Comparison of ENCODE assay signal across 8 cellular contexts in genomic region chr5:141691867-141692532, GRCh38. TPM values are rescaled to one million over a fixed set of nuclear protein-coding genes. Genes with fewer than 3 reads are reported as not detected.
DNase-seq lines count a peak whose midpoint lies in the region; ATAC-seq, FAIRE-seq and TF ChIP-seq lines count a peak whose summit lies in the region.

No MANE protein-coding gene starts in this region.

- H3K4me1 ChIP-seq in HCT116 (ENCODE audit: control insufficient read depth in 1 of 2, insufficient read depth in 2 of 2, low read length in 2 of 2) (peaks cover 0 to 18% of the 10 kb centered on the region in 2 experiments; a peak in 3 of 4 replicates), left ventricle myocardium inferior (peaks cover 33% of the 10 kb centered on the region), psoas muscle (peaks cover 4% of the 10 kb centered on the region)

- no peaks in the 10 kb centered on the region for H3K9me3 ChIP-seq in HCT116 (ENCODE audit: control insufficient read depth in 1 of 2, insufficient read depth in 1 of 2, low read depth in 1 of 2, low read length in 2 of 2)
- no peaks in the 10 kb centered on the region for H3K9me3 ChIP-seq in left ventricle myocardium inferior (replicated peaks)
- H3K9me3 ChIP-seq in psoas muscle, result no peaks in the 10 kb centered on the region

- peak overlapping the region; percentile 86 for H3K4me3 Mint-ChIP-seq in T-helper 1 cell treated with Interleukin-12 subunit alpha and Interleukin-12 subunit beta and Interleukin-4 antibody, amounts not matched to agents 30 μg/mL and 1 μg/mL, for 36 hours

- peaks cover 20% of the 10 kb centered on the region for H3K4me1 Mint-ChIP-seq in T-helper 1 cell treated with Interleukin-12 subunit alpha and Interleukin-12 subunit beta and Interleukin-4 antibody, amounts not matched to agents 30 μg/mL and 1 μg/mL, for 36 hours (ENCODE audit: low read depth)

- no peak overlapping the region for H3K9ac ChIP-seq in HCT116 (ENCODE audit: low read length)

- intact Hi-C loops in HCT116 (cut with micrococcal nuclease) (loop anchor here (1.0 to 2.0 kb wide), 3 partner anchors 187 to 453 kb away; no protein-coding TSS in a partner anchor), left ventricle myocardium inferior (cut with micrococcal nuclease) (loop anchor here (10.0 kb wide), 1 partner anchor 453 kb away; no protein-coding TSS in a partner anchor), psoas muscle (cut with DNase I) (loop anchor here (1.0 to 2.0 kb wide), 3 partner anchors 187 to 269 kb away; partner anchors contain the start of gene PCDH1 (in 1 of the 2))

- POLR2A ChIA-PET in HCT116 (lab: Charles Lee), result interaction anchor here (0.8 to 1.7 kb wide), 2 partner anchors 9 to 268 kb away, joined by 3 to 5 read pairs; no protein-coding TSS in a partner anchor

- no peaks in the 10 kb centered on the region for H3K79me2 ChIP-seq in HCT116 (ENCODE audit: insufficient read depth, low read length)

- peaks cover 27% of the 10 kb centered on the region for H3K27me3 Mint-ChIP-seq in T-helper 1 cell treated with Interleukin-12 subunit alpha and Interleukin-12 subunit beta and Interleukin-4 antibody, amounts not matched to agents 30 μg/mL and 1 μg/mL, for 36 hours (ENCODE audit: low read depth)

- 3 to 5% (median 4%) methylated on average over 28 to 30 of the region's 30 CpGs for WGBS in psoas muscle, 3 donors

- no peaks in the 10 kb centered on the region for H3K9me3 Mint-ChIP-seq in T-helper 1 cell treated with Interleukin-12 subunit alpha and Interleukin-12 subunit beta and Interleukin-4 antibody, amounts not matched to agents 30 μg/mL and 1 μg/mL, for 36 hours

- peak overlapping the region; percentile 69 for H3K4me2 ChIP-seq in HCT116 (ENCODE audit: low read length)

- CTCF ChIA-PET in HCT116 (lab: Charles Lee), result interaction anchor here (0.7 to 2.6 kb wide), 27 partner anchors 8 to 452 kb away, joined by 3 to 79 read pairs (median 4); partner anchors contain the start of genes ARAP3, DELE1, FCHSD1 and PCDH1

- no peak for TF ChIP-seq POLR2A in HCT116 (IDR thresholded peaks at IDR 0.05; ENCODE audit: borderline replicate concordance, extremely low read depth, insufficient read depth, insufficient read length)

- RAD21 ChIA-PET in HCT116 (lab: Charles Lee; ENCODE audit: low non-redundant PET in 1 of 2, low total read pairs in 2 of 2, uncharacterized antibody in 2 of 2, unreplicated experiment in 2 of 2), result interaction anchor here (0.8 to 3.6 kb wide), 10 partner anchors 27 to 320 kb away, joined by 3 to 20 read pairs (median 4); partner anchors contain the start of gene PCDH1 (in 2 of the 2)

- H3K9me2 ChIP-seq in HCT116 (ENCODE audit: insufficient read depth), result no peaks in the 10 kb centered on the region

- peak; percentile 100 for TF ChIP-seq RAD21 in HCT116 (IDR thresholded peaks at IDR 0.05; ENCODE audit: low read depth)

- H3K27me3 ChIP-seq in HCT116 (ENCODE audit: insufficient read depth, low read length), result no peaks in the 10 kb centered on the region
- H3K27me3 ChIP-seq in left ventricle myocardium inferior (ENCODE audit: low read depth), result no peaks in the 10 kb centered on the region
- H3K27me3 ChIP-seq in psoas muscle (ENCODE audit: insufficient read depth in 3 of 3, low read length in 2 of 3), result peaks cover 0 to 6% (median 2%) of the 10 kb centered on the region in 3 donors

- no peaks in the 10 kb centered on the region for H4K20me1 ChIP-seq in HCT116 (ENCODE audit: insufficient read depth)

- ATAC-seq in HCT116 (peak; percentile 98), psoas muscle (peak; percentile 95 to 99 (median 98))

- FAIRE-seq in urothelium cell line (lab: Jason Lieb, UNC), result no peak

- peak overlapping the region in 1 of 2 experiments; percentile 33; a peak in 1 of 4 replicates for H3K4me3 ChIP-seq in HCT116 (replicated peaks in 1 of 2; ENCODE audit: low read depth in 1 of 2, low read length in 2 of 2)
- H3K4me3 ChIP-seq in left ventricle myocardium inferior, result peak overlapping the region; percentile 53
- H3K4me3 ChIP-seq in psoas muscle, result peak overlapping the region; percentile 53

- TF ChIP-seq CTCF in GM10266 (IDR thresholded peaks at IDR 0.05; ENCODE audit: control insufficient read depth, insufficient read depth, low read depth, missing control alignments), result peak; percentile 95
- TF ChIP-seq CTCF in HCT116 (IDR thresholded peaks at IDR 0.05 in 2 of 3, conservative IDR thresholded peaks at IDR 0.05 in 1 of 3; ENCODE audit: borderline replicate concordance in 1 of 3, insufficient read depth in 1 of 3, low read depth in 2 of 3, low read length in 2 of 3), result peak; percentile 90 to 98 (median 92)
- peak; percentile 100 for TF ChIP-seq CTCF in left ventricle myocardium inferior (IDR thresholded peaks at IDR 0.05; ENCODE audit: borderline replicate concordance)
- peak; percentile 99 for TF ChIP-seq CTCF in psoas muscle (IDR thresholded peaks at IDR 0.05)

- BruUV-seq in HCT116 (replicated peaks; lab: Mats Ljungman, UMichigan), result no TSS peak

- H3K27ac ChIP-seq in HCT116 (ENCODE audit: low read depth, low read length) (no peak overlapping the region), left ventricle myocardium inferior (replicated peaks) (peak overlapping the region; percentile 20), psoas muscle (no peak overlapping the region)

- H3K27ac Mint-ChIP-seq in T-helper 1 cell treated with Interleukin-12 subunit alpha and Interleukin-12 subunit beta and Interleukin-4 antibody, amounts not matched to agents 30 μg/mL and 1 μg/mL, for 36 hours, result peak overlapping the region; percentile 77

- DNase-seq in GM10266 (ENCODE audit: extremely low spot score), result peak; percentile 84
- DNase-seq in HCT116 (ENCODE audit: low read depth, low spot score), result peak; percentile 51
- DNase-seq in MV-4-11 (lab: John Stamatoyannopoulos, UW), result peak; percentile 78
- DNase-seq in amniotic stem cell (lab: John Stamatoyannopoulos, UW), result peak; percentile 15
- DNase-seq in left ventricle myocardium inferior, result peak; percentile 87
- peak; percentile 84 to 91 for DNase-seq in psoas muscle
- DNase-seq in urothelium cell line (ENCODE audit: low spot score), result peak; percentile 82

- no peaks in the 10 kb centered on the region for H3K36me3 ChIP-seq in HCT116 (ENCODE audit: control insufficient read depth in 1 of 2, insufficient read depth in 2 of 2, low read length in 2 of 2)
- no peaks in the 10 kb centered on the region for H3K36me3 ChIP-seq in left ventricle myocardium inferior
- no peaks in the 10 kb centered on the region for H3K36me3 ChIP-seq in psoas muscle (ENCODE audit: insufficient read depth in 1 of 2, low read depth in 1 of 2)

- H3K36me3 Mint-ChIP-seq in T-helper 1 cell treated with Interleukin-12 subunit alpha and Interleukin-12 subunit beta and Interleukin-4 antibody, amounts not matched to agents 30 μg/mL and 1 μg/mL, for 36 hours (ENCODE audit: low read depth), result no peaks in the 10 kb centered on the region

- H2AFZ ChIP-seq in HCT116 (ENCODE audit: low read depth, low read length, poor library complexity, severe bottlenecking), result peak overlapping the region; percentile 87

TF ChIP-seq in HCT116, 20 proteins besides CTCF, POLR2A, EP300 and RAD21 (continues in another document):
- no peak for TF ChIP-seq YY1 (IDR thresholded peaks at IDR 0.05; ENCODE audit: extremely low read depth, insufficient replicate concordance, low read depth, low read length)
- TF ChIP-seq JUND (IDR thresholded peaks at IDR 0.05), result no peak
- TF ChIP-seq CBX3 (IDR thresholded peaks at IDR 0.05; ENCODE audit: low read depth), result no peak
- no peak for TF ChIP-seq SIN3A (IDR thresholded peaks at IDR 0.05; ENCODE audit: low read depth)
- no peak for TF ChIP-seq ATF3 (IDR thresholded peaks at IDR 0.05)
- TF ChIP-seq ZNF274 (IDR thresholded peaks at IDR 0.05; ENCODE audit: low read depth, low read length), result no peak
- no peak for TF ChIP-seq FOSL1 (IDR thresholded peaks at IDR 0.05; ENCODE audit: low read depth)
- TF ChIP-seq TCF7L2 (IDR thresholded peaks at IDR 0.05; ENCODE audit: borderline replicate concordance, extremely low read depth, insufficient read depth, insufficient read length), result no peak
- TF ChIP-seq ZBTB33 (IDR thresholded peaks at IDR 0.05; ENCODE audit: extremely low read depth, insufficient replicate concordance, low read length), result no peak
- TF ChIP-seq CEBPB (IDR thresholded peaks at IDR 0.05; ENCODE audit: low read depth), result no peak
- TF ChIP-seq SRF (IDR thresholded peaks at IDR 0.05; ENCODE audit: low read depth), result no peak

RNA-seq across cellular contexts. Expression of gene ARAP3, which starts 10.0 kb away (rescaled TPM):
- total RNA-seq in HCT116 (2021; ENCODE audit: unreplicated experiment), result 15.1 TPM
- 10.4 and 10.6 TPM in 2 replicates for polyA plus RNA-seq in HCT116 (2012)
- 15.2 TPM for total RNA-seq in left ventricle myocardium inferior
- 1 to 10 TPM; 5.2 to 10.0 (median 5.4) TPM for total RNA-seq in psoas muscle
- 1 to 10 TPM; 2.4 to 4.5 (median 2.5) TPM for polyA plus RNA-seq in psoas muscle

RNA-seq across cellular contexts. Expression of gene FCHSD1, which starts 40.8 kb away (rescaled TPM):
- total RNA-seq in HCT116 (2021; ENCODE audit: unreplicated experiment) (37.2 TPM), left ventricle myocardium inferior (4.7 TPM), psoas muscle (1 to 10 TPM; 1.3 to 2.4 (median 2.1) TPM)
- polyA plus RNA-seq in HCT116 (2012), result 29.5 and 30.8 TPM in 2 replicates
- 1 to 10 TPM; 1.3 to 1.4 (median 1.4) TPM for polyA plus RNA-seq in psoas muscle

RNA-seq across cellular contexts. Expression of gene RELL2, which starts 55.2 kb away (rescaled TPM):
- total RNA-seq in HCT116 (2021; ENCODE audit: unreplicated experiment) (8.7 TPM), left ventricle myocardium inferior (1.0 TPM), psoas muscle (under 1 TPM in 3 of 4 donors, not detected in 1; 0.11 to 0.66 (median 0.61) TPM)
- polyA plus RNA-seq in HCT116 (2012), result 5.1 and 5.4 TPM in 2 replicates
- polyA plus RNA-seq in psoas muscle, result 1 to 10 TPM in 1 of 3 donors, under 1 TPM in 2; 0.31 to 1.5 (median 0.63) TPM

RNA-seq across cellular contexts. Expression of gene HDAC3, which starts 55.4 kb away (rescaled TPM):
- total RNA-seq in HCT116 (2021; ENCODE audit: unreplicated experiment) (91.9 TPM), left ventricle myocardium inferior (27.4 TPM), psoas muscle (10 to 100 TPM; 16.9 to 34.1 (median 27.1) TPM)
- polyA plus RNA-seq in HCT116 (2012), result 91.2 and 93.8 TPM in 2 replicates
- polyA plus RNA-seq in psoas muscle, result 10 to 100 TPM; 30.1 to 41.3 (median 34.7) TPM

Comparison
In these comparisons a context has a peak if more than half of its experiments do, and no peak if none do; other contexts are left out.
1. DNase-seq: peak in every context shown above with its lines; median percentile 88 in psoas muscle; 87 in left ventricle myocardium inferior; 84 in GM10266; 82 in urothelium cell line; 78 in MV-4-11; 51 in HCT116; 15 in amniotic stem cell.